In the genomic region with DNA sequence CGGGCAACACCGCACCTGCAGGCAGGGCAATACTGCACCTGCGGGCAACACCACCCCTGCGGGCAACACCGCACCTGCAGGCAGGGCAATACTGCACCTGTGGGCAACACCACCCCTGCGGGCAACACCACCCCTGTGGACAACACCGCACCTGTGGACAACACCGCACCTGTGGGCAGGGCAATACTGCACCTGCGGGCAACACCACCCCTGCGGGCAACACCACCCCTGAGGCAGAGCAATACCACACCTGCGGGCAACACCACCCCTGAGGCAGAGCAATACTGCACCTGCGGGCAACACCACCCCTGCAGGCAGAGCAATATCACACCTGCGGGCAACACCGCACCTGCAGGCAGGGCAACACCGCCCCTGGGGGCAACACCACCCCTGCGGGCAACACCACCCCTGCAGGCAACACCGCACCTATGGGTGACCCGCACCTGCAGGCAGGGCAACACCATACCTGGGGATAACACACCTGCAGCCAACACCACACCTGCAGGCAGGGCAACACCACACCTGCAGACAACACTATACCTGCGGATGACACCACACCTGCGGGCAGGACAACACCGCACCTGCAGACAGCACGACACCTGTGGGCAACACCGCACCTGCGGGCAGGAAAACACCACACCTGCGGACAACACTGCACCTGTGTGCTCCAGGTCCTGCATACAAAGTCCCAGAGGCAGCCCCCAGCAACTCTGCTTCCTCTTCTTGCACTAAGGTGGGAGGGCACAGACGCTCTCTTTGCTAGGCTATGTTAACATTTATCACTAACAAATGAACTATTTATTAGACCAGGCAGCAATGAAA, we compare ENCODE assay signal across 22 cellular contexts. TPM values are rescaled to one million over a fixed set of nuclear protein-coding genes. Genes with fewer than 3 reads are reported as not detected.
DNase-seq lines count a peak whose midpoint lies in the region; TF ChIP-seq lines count a peak whose summit lies in the region.
"Had no signal": no experiment of that assay in that cellular context is flagged by ENCODE, and none has a peak within 500 bp of the region (broad histone marks: within the 10 kb centered on the region; RNA-seq: fewer than 3 reads in every experiment).

No MANE protein-coding gene starts in this region.

- H2BK120ac ChIP-seq in neuronal stem cell (ENCODE audit: low read depth, low read length) = no peak overlapping the region

- no peak overlapping the region for H3K4me3 ChIP-seq in neuronal stem cell (ENCODE audit: low read length in 2 of 2)
- H3K4me3 ChIP-seq: BLaER1 had no signal

- no peaks in the 10 kb centered on the region for H3K4me1 Mint-ChIP-seq in endothelial cell (ENCODE audit: unreplicated experiment)

- DNase-seq in activated effector memory CD4-positive, alpha-beta T cell treated with anti-CD3 and anti-CD28 coated beads, Interleukin-2, amount 50 U/mL, for 16 hours = peak; percentile 48
- no peak for DNase-seq in activated effector memory CD4-positive, alpha-beta T cell treated with Interleukin-2 at 50 U/mL for 16 hours
- DNase-seq in endothelial cell (ENCODE audit: low spot score) = no peak
- DNase-seq in neuronal stem cell (ENCODE audit: low spot score) = no peak
- DNase-seq in putamen (ENCODE audit: low spot score) = no peak
- no peak for DNase-seq in cerebellum (ENCODE audit: low spot score)
- no peak for DNase-seq in ecto neural progenitor cell (ENCODE audit: low spot score)
- no peak for DNase-seq in RKO (ENCODE audit: low spot score)
- DNase-seq: ACHN; CD4-positive, alpha-beta T cell; COR-L47; HCEC 1CT; KBM-7; NCI-H1092; NCI-H1436; NCI-H187 treated with DMSO at 0.1 percent for 48 hours; NCI-H2107; NCI-H446 treated with DMSO at 0.1 percent for 48 hours; NCI-H526 treated with DMSO at 0.1 percent for 48 hours; Right ventricle myocardium superior had no signal

- WGBS in neuronal stem cell (ENCODE audit: extremely low coverage in 2 of 2, insufficient read length in 2 of 2, insufficient replicate concordance in 1 of 2), 2 donors = no CpG with 5 or more reads among the region's 26 CpGs

- no peak overlapping the region for H3K27ac ChIP-seq in neuronal stem cell (replicated peaks; ENCODE audit: low read length)
- H3K27ac ChIP-seq: 22Rv1, BLaER1 had no signal

- H3K9me3 ChIP-seq in neuronal stem cell (replicated peaks in 1 of 2; ENCODE audit: control insufficient read depth in 2 of 2, insufficient read depth in 1 of 2, low read depth in 1 of 2, low read length in 2 of 2) = peaks cover 3 to 4% of the 10 kb centered on the region in 2 donors
- H3K9me3 ChIP-seq: BLaER1 had no signal

- peaks cover 18% of the 10 kb centered on the region for H3K79me1 ChIP-seq in neuronal stem cell (ENCODE audit: low read depth, low read length)

- H3K36me3 Mint-ChIP-seq in endothelial cell (ENCODE audit: low read depth, unreplicated experiment) = peaks cover 21% of the 10 kb centered on the region

- no peaks in the 10 kb centered on the region for H3K27me3 Mint-ChIP-seq in endothelial cell (ENCODE audit: unreplicated experiment)
- H3K27me3 Mint-ChIP-seq: CD4-positive, alpha-beta T cell had no signal

- no peak overlapping the region for H3K14ac ChIP-seq in neuronal stem cell (ENCODE audit: low read length)

- H4K91ac ChIP-seq in neuronal stem cell (ENCODE audit: low read depth, low read length, poor library complexity) = no peak overlapping the region

- H2AFZ ChIP-seq in neuronal stem cell (ENCODE audit: low read length) = no peak overlapping the region

- H3K4ac ChIP-seq in neuronal stem cell (ENCODE audit: low read length) = no peak overlapping the region

- H3K18ac ChIP-seq in neuronal stem cell (ENCODE audit: low read length) = peak overlapping the region; percentile 42

- H3K9ac ChIP-seq in neuronal stem cell (ENCODE audit: low read depth, low read length, poor library complexity) = no peak overlapping the region
- H3K9ac ChIP-seq: BLaER1 had no signal

- no peak overlapping the region for H2BK12ac ChIP-seq in neuronal stem cell (ENCODE audit: low read length)

- no peak overlapping the region for H3K27ac Mint-ChIP-seq in endothelial cell (ENCODE audit: unreplicated experiment)
- H3K27ac Mint-ChIP-seq: CD4-positive, alpha-beta T cell had no signal

- peaks cover 6 to 20% of the 10 kb centered on the region in 2 donors for H3K36me3 ChIP-seq in neuronal stem cell (replicated peaks in 1 of 2; ENCODE audit: control insufficient read depth in 2 of 2, insufficient read depth in 2 of 2, low read length in 2 of 2)

- no peak overlapping the region for H3K4me2 ChIP-seq in neuronal stem cell (ENCODE audit: insufficient read depth, low read length, poor library complexity, severe bottlenecking)
- H3K4me2 ChIP-seq: BLaER1 had no signal

- no peak overlapping the region for H2BK15ac ChIP-seq in neuronal stem cell (ENCODE audit: low read length)

- TF ChIP-seq CTCF in endothelial cell (IDR thresholded peaks at IDR 0.05; ENCODE audit: unreplicated experiment) = no peak

- peak overlapping the region; percentile 34 for H3K4me3 Mint-ChIP-seq in endothelial cell (ENCODE audit: unreplicated experiment)
- H3K4me3 Mint-ChIP-seq: CD4-positive, alpha-beta T cell had no signal

- H2AK5ac ChIP-seq in neuronal stem cell (ENCODE audit: low read depth, low read length) = no peak overlapping the region

- peak overlapping the region; percentile 74 for H4K8ac ChIP-seq in neuronal stem cell (ENCODE audit: low read depth, low read length)

- H3K23ac ChIP-seq in neuronal stem cell (ENCODE audit: low read depth, low read length, poor library complexity) = peak overlapping the region; percentile 67

- H3K27me3 ChIP-seq in neuronal stem cell (ENCODE audit: control insufficient read depth in 3 of 3, insufficient read depth in 3 of 3, low read depth in 1 of 3, low read length in 3 of 3) = no peaks in the 10 kb centered on the region
- H3K27me3 ChIP-seq: BLaER1 had no signal

- no peaks in the 10 kb centered on the region for H3K9me3 Mint-ChIP-seq in endothelial cell (ENCODE audit: unreplicated experiment)
- H3K9me3 Mint-ChIP-seq: CD4-positive, alpha-beta T cell had no signal

- H3K4me1 ChIP-seq in neuronal stem cell (ENCODE audit: control insufficient read depth in 2 of 2, insufficient read depth in 1 of 2, low read depth in 1 of 2, low read length in 2 of 2) = peaks cover 0 to 4% of the 10 kb centered on the region in 2 donors
- H3K4me1 ChIP-seq: BLaER1 had no signal

- no peak overlapping the region for H2BK5ac ChIP-seq in neuronal stem cell (ENCODE audit: low read length)

RNA-seq across cellular contexts. Expression of gene EIPR1, which starts 57.7 kb away (rescaled TPM):
- total RNA-seq in endothelial cell (ENCODE audit: unreplicated experiment) (35.9 TPM), cerebellum (32.0 TPM)
- polyA plus RNA-seq in neuronal stem cell (2013, experiment 1 of 2) = 29.0 TPM
- 26.5 TPM for polyA plus RNA-seq in neuronal stem cell (2013, experiment 2 of 2)

RNA-seq across cellular contexts. Expression of gene TRAPPC12, which starts 59.5 kb away (rescaled TPM):
- total RNA-seq in endothelial cell (ENCODE audit: unreplicated experiment) (105 TPM), cerebellum (91.9 TPM)
- 37.6 TPM for polyA plus RNA-seq in neuronal stem cell (2013, experiment 1 of 2)
- polyA plus RNA-seq in neuronal stem cell (2013, experiment 2 of 2) = 41.5 TPM
